ENCODE assay signal across 16 cellular contexts in genomic region chr20:63430891-63431290, GRCh38. TPM values are rescaled to one million over a fixed set of nuclear protein-coding genes. Genes with fewer than 3 reads are reported as not detected.
DNase-seq lines count a peak whose midpoint lies in the region; ATAC-seq and TF ChIP-seq lines count a peak whose summit lies in the region.
"Had no signal": no experiment of that assay in that cellular context is flagged by ENCODE, and none has a peak within 500 bp of the region (broad histone marks: within the 10 kb centered on the region; RNA-seq: fewer than 3 reads in every experiment).

No MANE protein-coding gene starts in this region.

- H3K4me1 ChIP-seq in RWPE2 (ENCODE audit: insufficient read depth, poor library complexity, severe bottlenecking): no peaks in the 10 kb centered on the region
- H3K4me1 ChIP-seq: A549 had no signal

- no peaks in the 10 kb centered on the region for H3K9me3 ChIP-seq in RWPE2 (ENCODE audit: severe bottlenecking)
- H3K9me3 ChIP-seq: A549 had no signal

- no peaks in the 10 kb centered on the region for H3K36me3 Mint-ChIP-seq in activated naive CD4-positive, alpha-beta T cell treated with anti-CD3 and anti-CD28 coated beads, Interleukin-2, amount 50 U/mL, for 24 hours
- H3K36me3 Mint-ChIP-seq in activated naive CD4-positive, alpha-beta T cell treated with anti-CD3 and anti-CD28 coated beads for 36 hours (ENCODE audit: low read depth): no peaks in the 10 kb centered on the region
- peaks cover 15% of the 10 kb centered on the region for H3K36me3 Mint-ChIP-seq in glutamatergic neuron (ENCODE audit: unreplicated experiment)

- H3K36me3 ChIP-seq in RWPE2 (ENCODE audit: low read depth): no peaks in the 10 kb centered on the region

- H3K9me3 Mint-ChIP-seq in activated naive CD4-positive, alpha-beta T cell treated with anti-CD3 and anti-CD28 coated beads, Interleukin-2, amount 50 U/mL, for 24 hours: no peaks in the 10 kb centered on the region
- no peaks in the 10 kb centered on the region for H3K9me3 Mint-ChIP-seq in activated naive CD4-positive, alpha-beta T cell treated with anti-CD3 and anti-CD28 coated beads for 36 hours
- peaks cover 19% of the 10 kb centered on the region for H3K9me3 Mint-ChIP-seq in glutamatergic neuron (ENCODE audit: unreplicated experiment)
- H3K9me3 Mint-ChIP-seq: CD4-positive, alpha-beta T cell had no signal

- ATAC-seq in RWPE2 (ENCODE audit: low read depth): no peak
- no peak for ATAC-seq in HG02973 (IDR thresholded peaks at IDR 0.05; ENCODE audit: unreplicated experiment)
- ATAC-seq: A549, GM23338, HCT116 had no signal

- H3K4me3 ChIP-seq in RWPE2 (ENCODE audit: severe bottlenecking): no peak overlapping the region
- H3K4me3 ChIP-seq: A549, GM23338 had no signal

- DNase-seq in activated naive CD4-positive, alpha-beta T cell treated with anti-CD3 and anti-CD28 coated beads for 36 hours: no peak
- DNase-seq in RWPE2 (ENCODE audit: low spot score) (peak; percentile 80), glutamatergic neuron (no peak), NCI-H1048 (lab: John Stamatoyannopoulos, UW) (no peak)
- DNase-seq in effector CD4-positive, alpha-beta T cell: no peak
- DNase-seq: AML-193; Caco-2; CD4-positive, alpha-beta T cell; H7 had no signal

- H3K27ac ChIP-seq in RWPE2 (ENCODE audit: poor library complexity, severe bottlenecking): no peak overlapping the region
- H3K27ac ChIP-seq: 22Rv1, A549, C4-2B had no signal

- peak overlapping the region; percentile 65 for H3K27ac Mint-ChIP-seq in activated naive CD4-positive, alpha-beta T cell treated with anti-CD3 and anti-CD28 coated beads, Interleukin-2, amount 50 U/mL, for 24 hours
- no peak overlapping the region for H3K27ac Mint-ChIP-seq in activated naive CD4-positive, alpha-beta T cell treated with anti-CD3 and anti-CD28 coated beads for 36 hours
- H3K27ac Mint-ChIP-seq in glutamatergic neuron (ENCODE audit: unreplicated experiment): peak overlapping the region; percentile 70
- H3K27ac Mint-ChIP-seq: CD4-positive, alpha-beta T cell had no signal

- no peak for TF ChIP-seq CTCF in RWPE2 (IDR thresholded peaks at IDR 0.05; ENCODE audit: poor library complexity, severe bottlenecking)
- no peak for TF ChIP-seq CTCF in glutamatergic neuron (IDR thresholded peaks at IDR 0.05; ENCODE audit: partially characterized antibody, unreplicated experiment)

- H3K4me3 Mint-ChIP-seq in activated naive CD4-positive, alpha-beta T cell treated with anti-CD3 and anti-CD28 coated beads, Interleukin-2, amount 50 U/mL, for 24 hours: no peak overlapping the region
- no peak overlapping the region for H3K4me3 Mint-ChIP-seq in activated naive CD4-positive, alpha-beta T cell treated with anti-CD3 and anti-CD28 coated beads for 36 hours
- no peak overlapping the region for H3K4me3 Mint-ChIP-seq in glutamatergic neuron (ENCODE audit: unreplicated experiment)
- H3K4me3 Mint-ChIP-seq: CD4-positive, alpha-beta T cell; GM23338 had no signal

- CTCF ChIA-PET in activated naive CD4-positive, alpha-beta T cell treated with anti-CD3 and anti-CD28 coated beads for 36 hours (lab: Charles Lee): no interaction called here

- peaks cover 12% of the 10 kb centered on the region for H3K4me1 Mint-ChIP-seq in activated naive CD4-positive, alpha-beta T cell treated with anti-CD3 and anti-CD28 coated beads, Interleukin-2, amount 50 U/mL, for 24 hours
- peaks cover 11% of the 10 kb centered on the region for H3K4me1 Mint-ChIP-seq in activated naive CD4-positive, alpha-beta T cell treated with anti-CD3 and anti-CD28 coated beads for 36 hours (ENCODE audit: low read depth)
- peaks cover 12% of the 10 kb centered on the region for H3K4me1 Mint-ChIP-seq in glutamatergic neuron (ENCODE audit: low read depth, unreplicated experiment)

- no peaks in the 10 kb centered on the region for H3K27me3 Mint-ChIP-seq in activated naive CD4-positive, alpha-beta T cell treated with anti-CD3 and anti-CD28 coated beads, Interleukin-2, amount 50 U/mL, for 24 hours
- H3K27me3 Mint-ChIP-seq in activated naive CD4-positive, alpha-beta T cell treated with anti-CD3 and anti-CD28 coated beads for 36 hours (ENCODE audit: low read depth): no peaks in the 10 kb centered on the region
- peaks cover 17% of the 10 kb centered on the region for H3K27me3 Mint-ChIP-seq in glutamatergic neuron (ENCODE audit: unreplicated experiment)

- intact Hi-C loops in activated naive CD4-positive, alpha-beta T cell treated with anti-CD3 and anti-CD28 coated beads for 36 hours (cut with micrococcal nuclease): no loop called here

- H3K27me3 ChIP-seq in RWPE2 (ENCODE audit: insufficient read depth, poor library complexity, severe bottlenecking): peaks cover 7% of the 10 kb centered on the region

RNA-seq across cellular contexts. Expression of gene KCNQ2, which starts 41.6 kb away (rescaled TPM):
- not detected for total RNA-seq in activated naive CD4-positive, alpha-beta T cell treated with anti-CD3 and anti-CD28 coated beads for 36 hours
- total RNA-seq in glutamatergic neuron (ENCODE audit: unreplicated experiment): 354 TPM
- total RNA-seq: CD4-positive, alpha-beta T cell had no signal

Comparison
In these comparisons a context has a peak if more than half of its experiments do, and no peak if none do; other contexts are left out.
1. RNA of gene KCNQ2, which starts 41.6 kb away (total RNA-seq): 354 TPM in glutamatergic neuron (single experiment); not detected in activated naive CD4-positive, alpha-beta T cell treated with anti-CD3 and anti-CD28 coated beads for 36 hours; every median in the first group is over 100 times any median in the second.